In the genomic region with DNA sequence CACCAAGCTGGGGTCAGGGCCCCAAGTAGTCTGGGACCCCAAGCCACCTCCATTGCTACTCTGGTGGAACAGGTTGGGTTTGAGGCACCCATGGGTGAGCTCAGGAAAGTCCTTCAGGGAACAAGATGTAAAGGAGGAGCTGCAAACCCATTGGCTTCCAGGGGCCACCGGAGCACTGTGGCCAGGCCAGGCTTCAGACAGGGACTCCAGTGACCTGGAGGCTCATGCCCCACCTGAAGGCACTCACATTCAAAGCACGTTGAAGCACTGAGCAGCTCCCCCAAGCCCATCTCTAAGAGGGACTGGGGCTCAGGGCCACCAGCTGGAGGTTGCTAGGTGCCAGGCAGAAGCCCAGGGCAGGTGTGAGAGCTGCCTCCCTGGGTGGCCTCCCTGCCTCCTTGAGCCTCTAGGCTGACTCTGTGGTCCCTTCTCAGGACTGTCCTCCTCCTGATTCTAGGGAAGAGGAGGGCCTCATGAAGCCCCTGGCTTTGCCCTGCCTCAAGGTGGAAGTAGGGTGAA, we compare ENCODE assay signal across 21 cellular contexts. TPM values are rescaled to one million over a fixed set of nuclear protein-coding genes. Genes with fewer than 3 reads are reported as not detected.
A peak's percentile ranks its signal among the peaks of the same experiment; 100 is the strongest.
DNase-seq lines count a peak whose midpoint lies in the region; ATAC-seq, FAIRE-seq and TF ChIP-seq lines count a peak whose summit lies in the region.
"Had no signal": no experiment of that assay in that cellular context is flagged by ENCODE, and none has a peak within 500 bp of the region (broad histone marks: within the 10 kb centered on the region; RNA-seq: fewer than 3 reads in every experiment).

No MANE protein-coding gene starts in this region.

- TF ChIP-seq CTCF in right lobe of liver (IDR thresholded peaks at IDR 0.05) (no peak), HepG2 (CRISPR knock-in tag; IDR thresholded peaks at IDR 0.05) (no peak), adrenal gland (IDR thresholded peaks at IDR 0.05) (no peak), type B pancreatic cell (conservative IDR thresholded peaks at IDR 0.05) (no peak)

- no peak overlapping the region for H3K4me2 ChIP-seq in HepG2 (ENCODE audit: low read depth, low read length)
- H3K4me2 ChIP-seq: smooth muscle cell had no signal

- no peak overlapping the region for H3K4me3 Mint-ChIP-seq in type B pancreatic cell
- H3K4me3 Mint-ChIP-seq: brain, T-cell had no signal

- H3K27ac ChIP-seq in right lobe of liver, result no peak overlapping the region
- H3K27ac ChIP-seq in HepG2 (ENCODE audit: extremely low read length, insufficient read depth, low read length), result no peak overlapping the region
- peak overlapping the region in 3 of 5 donors; percentile 2 to 75 (median 65) for H3K27ac ChIP-seq in adrenal gland
- H3K27ac ChIP-seq: gastrocnemius medialis had no signal

- in situ Hi-C loops in HepG2 (cut with HindIII; ENCODE audit: extremely low pct_ligation_motif_present, low pct_unique_long_range_greater_than_20kb), result no loop called here

- no CpG with 5 or more reads among the region's 2 CpGs for WGBS in right lobe of liver (ENCODE audit: insufficient coverage, low coverage, low lambda C conversion rate, missing lambda C conversion rate)
- WGBS in HepG2 (ENCODE audit: low lambda C conversion rate), result no CpG with 5 or more reads among the region's 2 CpGs
- 68 to 100% (median 92%) methylated on average over 1 to 2 of the region's 2 CpGs for WGBS in adrenal gland, 4 donors

- TF ChIP-seq POLR2A in right lobe of liver (IDR thresholded peaks at IDR 0.05) (no peak), HepG2 (IDR thresholded peaks at IDR 0.05; ENCODE audit: insufficient read depth in 1 of 2, low read depth in 2 of 2, low read length in 2 of 2) (no peak), adrenal gland (IDR thresholded peaks at IDR 0.05) (no peak)

- CTCF ChIA-PET in HepG2 (lab: Yijun Ruan, JAX; ENCODE audit: low intra/inter-chr PET ratio, low total read pairs), result no interaction called here

- peaks cover 4% of the 10 kb centered on the region for H3K4me1 Mint-ChIP-seq in type B pancreatic cell (ENCODE audit: unreplicated experiment)

- intact Hi-C loops in right lobe of liver (cut with DNase I), result loop anchor here in 1 of 2 donors (5.0 kb wide), 1 partner anchor 45 kb away; no protein-coding TSS in a partner anchor
- intact Hi-C loops in HepG2 (cut with micrococcal nuclease; ENCODE audit: unreplicated experiment), result no loop called here
- intact Hi-C loops in adrenal gland (cut with DNase I), result no loop called here

- no peak overlapping the region for H2AFZ ChIP-seq in HepG2 (ENCODE audit: low read length)

- POLR2A ChIA-PET in HepG2 (lab: Yijun Ruan, JAX), result interaction anchor here (0.9 kb wide), 1 partner anchor 40 kb away, joined by 3 read pairs; no protein-coding TSS in a partner anchor

- H3K36me3 ChIP-seq in right lobe of liver, result no peaks in the 10 kb centered on the region
- H3K36me3 ChIP-seq in HepG2 (replicated peaks in 1 of 2; ENCODE audit: control insufficient read depth in 1 of 2, insufficient read depth in 2 of 2, low read length in 2 of 2), result peaks cover under 1 to 9% of the 10 kb centered on the region in 2 experiments; a peak in 2 of 5 replicates
- H3K36me3 ChIP-seq in adrenal gland (replicated peaks in 1 of 2), result no peaks in the 10 kb centered on the region
- H3K36me3 ChIP-seq: gastrocnemius medialis had no signal

- peaks cover 0 to 11% (median 3%) of the 10 kb centered on the region in 4 donors for H3K4me1 ChIP-seq in right lobe of liver
- H3K4me1 ChIP-seq in HepG2 (ENCODE audit: insufficient read depth, low read length), result peaks cover 16% of the 10 kb centered on the region
- peaks cover 26 to 31% of the 10 kb centered on the region in 2 donors for H3K4me1 ChIP-seq in adrenal gland (replicated peaks in 1 of 2)
- H3K4me1 ChIP-seq: gastrocnemius medialis had no signal

- H3K9me3 Mint-ChIP-seq in type B pancreatic cell, result no peaks in the 10 kb centered on the region
- H3K9me3 Mint-ChIP-seq: natural killer cell treated with Interleukin-12 subunit alpha and Interleukin-12 subunit beta and Interleukin-15 and Interleukin-18, amount 100 ng/mL, for 72 hours had no signal

- H3K27me3 Mint-ChIP-seq in type B pancreatic cell, result no peaks in the 10 kb centered on the region
- H3K27me3 Mint-ChIP-seq: brain; natural killer cell treated with Interleukin-12 subunit alpha and Interleukin-12 subunit beta and Interleukin-15 and Interleukin-18, amount 100 ng/mL, for 72 hours had no signal

- H3K27me3 ChIP-seq in right lobe of liver, result no peaks in the 10 kb centered on the region
- H3K27me3 ChIP-seq in HepG2 (ENCODE audit: control insufficient read depth in 1 of 2, insufficient read depth in 2 of 2, low read length in 2 of 2), result no peaks in the 10 kb centered on the region
- no peaks in the 10 kb centered on the region for H3K27me3 ChIP-seq in adrenal gland
- H3K27me3 ChIP-seq: gastrocnemius medialis had no signal

- no peak for TF ChIP-seq EP300 in HepG2 (IDR thresholded peaks at IDR 0.05; ENCODE audit: low read depth in 2 of 2, low read length in 2 of 2)
- TF ChIP-seq EP300 in HepG2 (CRISPR knock-in tag; IDR thresholded peaks at IDR 0.05; ENCODE audit: borderline replicate concordance), result no peak

- H3K27ac Mint-ChIP-seq in type B pancreatic cell, result no peak overlapping the region
- H3K27ac Mint-ChIP-seq: activated naive CD4-positive, alpha-beta T cell treated with anti-CD3 and anti-CD28 coated beads, Interleukin-2, amount 50 U/mL, for 72 hours; T-cell had no signal

- ATAC-seq in right lobe of liver (no peak), HepG2 (no peak)
- ATAC-seq: gastrocnemius medialis, T-cell had no signal

- no TSS peak for BruUV-seq in HepG2 (replicated peaks; lab: Mats Ljungman, UMichigan)

- no peak overlapping the region for H3K9ac ChIP-seq in HepG2 (ENCODE audit: insufficient read depth, low read depth, low read length)

- FAIRE-seq in HepG2 (lab: Jason Lieb, UNC), result no peak

- no peak for TF ChIP-seq RAD21 in HepG2 (CRISPR knock-in tag; IDR thresholded peaks at IDR 0.05)

- H3K9me3 ChIP-seq in right lobe of liver (no peaks in the 10 kb centered on the region), HepG2 (ENCODE audit: low read length) (no peaks in the 10 kb centered on the region), adrenal gland (replicated peaks in 1 of 3) (peaks cover 0 to 5% (median 0%) of the 10 kb centered on the region in 3 donors)
- H3K9me3 ChIP-seq: gastrocnemius medialis had no signal

- peak in 2 of 3 donors; percentile 33 to 37 for DNase-seq in right lobe of liver
- no peak for DNase-seq in HepG2 (ENCODE audit: low spot score)
- peak in 3 of 7 donors; percentile 18 to 41 (median 21) for DNase-seq in adrenal gland
- DNase-seq in mesenteric fat pad (ENCODE audit: low spot score), result peak; percentile 67
- DNase-seq in type B pancreatic cell (ENCODE audit: extremely low spot score, unreplicated experiment), result peak; percentile 58
- DNase-seq in NCI-H345 (lab: John Stamatoyannopoulos, UW), result no peak
- DNase-seq in NCI-H2171 treated with DMSO at 0.1 percent for 48 hours (lab: John Stamatoyannopoulos, UW), result no peak
- DNase-seq in epidermal melanocyte (ENCODE audit: insufficient read length, low spot score), result no peak
- DNase-seq: activated CD4-positive, alpha-beta T cell treated with anti-CD3 and anti-CD28 coated beads, Interleukin-2, amount 50 U/mL, for 1 hour; gastrocnemius medialis; KG1; kidney glomerular epithelial cell; NCI-H146; NCI-H774; SHP77 treated with DMSO at 0.1 percent for 48 hours; stimulated activated CD4-positive, alpha-beta T cell treated with anti-CD3 and anti-CD28 coated beads, Interleukin-2, amount 100 ng/mL, for 48 hours had no signal

- no peaks in the 10 kb centered on the region for H3K36me3 Mint-ChIP-seq in type B pancreatic cell
- H3K36me3 Mint-ChIP-seq: natural killer cell treated with Interleukin-12 subunit alpha and Interleukin-12 subunit beta and Interleukin-15 and Interleukin-18, amount 100 ng/mL, for 72 hours; T-cell had no signal

- H3K4me3 ChIP-seq in right lobe of liver, result no peak overlapping the region
- H3K4me3 ChIP-seq in HepG2 (replicated peaks in 1 of 3; ENCODE audit: insufficient read depth in 1 of 3, low read depth in 2 of 3, low read length in 3 of 3), result no peak overlapping the region
- H3K4me3 ChIP-seq in adrenal gland, result no peak overlapping the region
- H3K4me3 ChIP-seq: gastrocnemius medialis, smooth muscle cell had no signal

- no peaks in the 10 kb centered on the region for H3K79me2 ChIP-seq in HepG2 (ENCODE audit: insufficient read depth, low read length)

- H4K20me1 ChIP-seq in HepG2 (ENCODE audit: insufficient read depth, low read length), result no peaks in the 10 kb centered on the region

RNA-seq across cellular contexts. Expression of gene FAM222A, which starts 49.1 kb away (rescaled TPM):
- 1 to 10 TPM in 5 of 6 experiments, under 1 TPM in 1; 0.34 to 4.3 (median 1.2) TPM for total RNA-seq in right lobe of liver
- 7.2 and 9.6 TPM in 2 replicates for total RNA-seq in HepG2 (2016; rRNA removed; fragmentation: Illumina TruSeq; extraction: Trizol)
- 1.9 and 2.5 TPM in 2 replicates for total RNA-seq in HepG2 (2016; cell fraction: cytosol; rRNA removed; fragmentation: Illumina TruSeq; extraction: Trizol; ENCODE audit: low read depth)
- 5.6 and 8.3 TPM in 2 replicates for total RNA-seq in HepG2 (2016; cell fraction: insoluble cytoplasmic fraction; rRNA removed; fragmentation: Illumina TruSeq; extraction: Trizol)
- 7.5 TPM in 2 replicates for total RNA-seq in HepG2 (2016; cell fraction: membrane; rRNA removed; fragmentation: Illumina TruSeq; extraction: Trizol)
- 7.0 and 7.5 TPM in 2 replicates for total RNA-seq in HepG2 (2016; cell fraction: nucleus; rRNA removed; fragmentation: Illumina TruSeq; extraction: Trizol)
- 2.7 and 3.7 TPM in 2 replicates for polyA plus RNA-seq in HepG2 (2011; rRNA removed)
- polyA plus RNA-seq in HepG2 (2011; cell fraction: cytosol; rRNA removed), result 2.0 and 3.0 TPM in 2 replicates
- polyA plus RNA-seq in HepG2 (2011; cell fraction: nucleus; rRNA removed), result 3.8 and 4.7 TPM in 2 replicates
- 2.5 and 2.9 TPM in 2 replicates for polyA plus RNA-seq in HepG2 (2012)
- polyA plus RNA-seq in HepG2 (2016; cell fraction: cytosol; fragmentation: Illumina TruSeq; extraction: Trizol; ENCODE audit: low read depth), result 2.5 and 2.6 TPM in 2 replicates
- 9.4 and 11.8 TPM in 2 replicates for polyA plus RNA-seq in HepG2 (2016; cell fraction: insoluble cytoplasmic fraction; fragmentation: Illumina TruSeq; extraction: Trizol; ENCODE audit: low read depth)
- polyA plus RNA-seq in HepG2 (2016; cell fraction: membrane; fragmentation: Illumina TruSeq; extraction: Trizol; ENCODE audit: low read depth), result 8.4 and 9.5 TPM in 2 replicates
- polyA plus RNA-seq in HepG2 (2016; cell fraction: nucleus; fragmentation: Illumina TruSeq; extraction: Trizol; ENCODE audit: insufficient read depth, low read depth), result 9.3 and 9.9 TPM in 2 replicates
- 2.9 and 8.9 TPM in 2 replicates for polyA minus RNA-seq in HepG2 (2011; rRNA and poly(A)+ RNA removed; ENCODE audit: low replicate concordance)
- 3.6 and 4.0 TPM in 2 replicates for polyA minus RNA-seq in HepG2 (2011; cell fraction: cytosol; rRNA and poly(A)+ RNA removed)
- 7.9 and 8.2 TPM in 2 replicates for polyA minus RNA-seq in HepG2 (2011; cell fraction: nucleus; rRNA and poly(A)+ RNA removed)
- total RNA-seq in adrenal gland, result 10 to 100 TPM; 15.2 to 57.8 (median 27.1) TPM
- polyA plus RNA-seq in adrenal gland, result 10 to 100 TPM in 2 of 3 donors, 1 to 10 TPM in 1; 9.2 to 36.7 (median 11.7) TPM
- 2.7 TPM for total RNA-seq in mesenteric fat pad
- total RNA-seq in type B pancreatic cell (ENCODE audit: low replicate concordance), result 7.9 and 11.5 TPM in 2 replicates

Comparison
In these comparisons a context has a peak if more than half of its experiments do, and no peak if none do; other contexts are left out.
1. DNase-seq: peak in right lobe of liver (2 of 3), mesenteric fat pad (single experiment) and type B pancreatic cell (single experiment); none in HepG2 (single experiment), NCI-H345 (single experiment), NCI-H2171 treated with DMSO at 0.1 percent for 48 hours (single experiment) and epidermal melanocyte (single experiment).
2. H3K27ac ChIP-seq: peak in adrenal gland (3 of 5); none in right lobe of liver (0 of 3) and HepG2 (single experiment).